In the genomic region with DNA sequence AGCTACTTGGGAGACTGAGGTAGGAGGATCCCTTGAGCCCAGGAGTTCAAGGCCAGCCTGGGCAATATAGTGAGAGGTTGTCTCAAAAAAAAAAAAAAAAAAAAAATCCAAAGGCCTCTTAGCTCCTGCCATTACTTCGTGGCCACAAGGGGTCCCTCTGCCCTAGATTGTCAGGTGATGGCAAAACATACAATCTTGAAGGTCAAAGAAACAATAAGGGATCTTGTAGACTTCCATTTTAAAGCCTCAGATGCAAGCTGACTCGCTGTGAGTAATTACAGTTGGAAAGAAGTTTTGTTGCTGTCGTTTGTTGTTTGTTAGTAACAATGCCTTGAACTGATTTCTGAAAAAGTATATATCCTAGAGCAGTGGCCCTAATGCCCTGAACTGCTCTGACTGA, we compare ENCODE assay signal across 8 cellular contexts. TPM values are rescaled to one million over a fixed set of nuclear protein-coding genes. Genes with fewer than 3 reads are reported as not detected.
DNase-seq lines count a peak whose midpoint lies in the region; ATAC-seq, FAIRE-seq and TF ChIP-seq lines count a peak whose summit lies in the region.

No MANE protein-coding gene starts in this region.

- H3K27me3 ChIP-seq in A673 (replicated peaks; ENCODE audit: insufficient read depth, low read depth, low read length, poor library complexity): peaks cover 4% of the 10 kb centered on the region
- no peaks in the 10 kb centered on the region for H3K27me3 ChIP-seq in transverse colon

- H3K36me3 Mint-ChIP-seq in glutamatergic neuron (ENCODE audit: unreplicated experiment): no peaks in the 10 kb centered on the region

- in situ Hi-C loops in transverse colon (cut with MboI; ENCODE audit: low pct_ligation_motif_present in 1 of 4, low pct_unique_long_range_greater_than_20kb in 1 of 4, low sequenced_read_pairs in 3 of 4): loop anchor here in 1 of 4 donors (25.0 kb wide), 1 partner anchor 408 kb away; no protein-coding TSS in a partner anchor

- no peak overlapping the region for H3K27ac Mint-ChIP-seq in glutamatergic neuron (ENCODE audit: unreplicated experiment)

- no peaks in the 10 kb centered on the region for H3K36me3 ChIP-seq in A673 (ENCODE audit: insufficient read depth, low read length, poor library complexity, severe bottlenecking)
- H3K36me3 ChIP-seq in transverse colon: no peaks in the 10 kb centered on the region

- TF ChIP-seq CTCF in A673 (conservative IDR thresholded peaks at IDR 0.05; ENCODE audit: low read depth, low read length): peak; percentile 45
- TF ChIP-seq CTCF in glutamatergic neuron (IDR thresholded peaks at IDR 0.05; ENCODE audit: partially characterized antibody, unreplicated experiment): peak; percentile 59
- TF ChIP-seq CTCF in transverse colon (IDR thresholded peaks at IDR 0.05): peak; percentile 34 to 63 (median 44)

- peaks cover 3% of the 10 kb centered on the region for H3K9me3 Mint-ChIP-seq in glutamatergic neuron (ENCODE audit: unreplicated experiment)

- H3K27ac ChIP-seq in A673 (ENCODE audit: low read depth, low read length, poor library complexity, severe bottlenecking) (no peak overlapping the region), transverse colon (no peak overlapping the region)

- H3K4me1 Mint-ChIP-seq in glutamatergic neuron (ENCODE audit: low read depth, unreplicated experiment): peaks cover 9% of the 10 kb centered on the region

- no peaks in the 10 kb centered on the region for H3K27me3 Mint-ChIP-seq in glutamatergic neuron (ENCODE audit: unreplicated experiment)

- H3K4me1 ChIP-seq in A673 (ENCODE audit: insufficient read depth, low read length, poor library complexity, severe bottlenecking): no peaks in the 10 kb centered on the region
- H3K4me1 ChIP-seq in transverse colon: no peaks in the 10 kb centered on the region

- peak; percentile 79 for FAIRE-seq in GM12891 (lab: Jason Lieb, UNC)

- intact Hi-C loops in A673 (cut with micrococcal nuclease; ENCODE audit: unreplicated experiment): loop anchor here (5.0 kb wide), 1 partner anchor 227 kb away; no protein-coding TSS in a partner anchor
- intact Hi-C loops in transverse colon (cut with DNase I; ENCODE audit: low total_unique reads): no loop called here

- 41 to 52% methylated on average over 3 of the region's 3 CpGs for WGBS in transverse colon (ENCODE audit: low coverage in 1 of 2), 2 donors

- no peaks in the 10 kb centered on the region for H3K9me3 ChIP-seq in A673 (ENCODE audit: low read depth, low read length, poor library complexity, severe bottlenecking)
- H3K9me3 ChIP-seq in transverse colon: no peaks in the 10 kb centered on the region

- H3K4me3 Mint-ChIP-seq in glutamatergic neuron (ENCODE audit: unreplicated experiment): no peak overlapping the region

- TF ChIP-seq EP300 in transverse colon (IDR thresholded peaks at IDR 0.05; ENCODE audit: low read depth): no peak

- POLR2A ChIA-PET in A673 (lab: Charles Lee; ENCODE audit: low non-redundant PET): no interaction called here

- CTCF ChIA-PET in A673 (lab: Charles Lee): interaction anchor here (0.6 kb wide), 2 partner anchors 66 to 232 kb away, joined by 4 to 5 read pairs; no protein-coding TSS in a partner anchor

- no peak for ATAC-seq in GM21447 (IDR thresholded peaks at IDR 0.05; ENCODE audit: unreplicated experiment)

- H3K4me3 ChIP-seq in A673 (ENCODE audit: low read depth, low read length, poor library complexity, severe bottlenecking) (no peak overlapping the region), transverse colon (no peak overlapping the region)

- peak; percentile 37 for DNase-seq in A673 (ENCODE audit: low spot score)
- no peak for DNase-seq in GM12891 (ENCODE audit: insufficient read length, low spot score)
- DNase-seq in LoVo (ENCODE audit: low spot score): peak; percentile 24
- DNase-seq in activated T-cell treated with anti-CD3 and anti-CD28 coated beads for 4 hours: peak; percentile 27
- peak; percentile 63 for DNase-seq in glutamatergic neuron
- peak; percentile 65 for DNase-seq in transverse colon
- no peak for DNase-seq in superior temporal gyrus (ENCODE audit: extremely low spot score)

- no TSS peak for BruUV-seq in A673 (replicated peaks; lab: Mats Ljungman, UMichigan)

- TF ChIP-seq POLR2A in GM12891 (IDR thresholded peaks at IDR 0.05; ENCODE audit: low read depth, low read length): no peak
- no peak for TF ChIP-seq POLR2A in transverse colon (IDR thresholded peaks at IDR 0.05)

TF ChIP-seq in GM12891, 5 proteins besides CTCF, POLR2A, EP300 and RAD21:
- TF ChIP-seq POU2F2 (IDR thresholded peaks at IDR 0.05; ENCODE audit: low read depth, low read length) (no peak), TAF1 (IDR thresholded peaks at IDR 0.05; ENCODE audit: low read depth, low read length) (no peak), SPI1 (IDR thresholded peaks at IDR 0.05; ENCODE audit: low read depth, low read length) (no peak), POLR2AphosphoS5 (IDR thresholded peaks at IDR 0.05; ENCODE audit: low read depth, low read length) (no peak), PAX5 (IDR thresholded peaks at IDR 0.05; ENCODE audit: insufficient read depth, low read length, severe bottlenecking) (no peak)

RNA-seq across cellular contexts. Expression of a gene that starts 55.9 kb away (rescaled TPM):
- total RNA-seq in A673 (2021): 0.92 and 1.0 TPM in 2 replicates
- 22.3 TPM for polyA plus RNA-seq in GM12891 (2012; ENCODE audit: low read depth, missing spikeins)
- total RNA-seq in glutamatergic neuron (ENCODE audit: unreplicated experiment): 71.1 TPM
- 10 to 100 TPM; 17.2 to 41.4 (median 35.9) TPM for total RNA-seq in transverse colon

Comparison
In these comparisons a context has a peak if more than half of its experiments do, and no peak if none do; other contexts are left out.
1. DNase-seq: peak in A673 (single experiment), LoVo (single experiment), activated T-cell treated with anti-CD3 and anti-CD28 coated beads for 4 hours (single experiment), glutamatergic neuron (single experiment) and transverse colon (single experiment); none in GM12891 (single experiment) and superior temporal gyrus (single experiment).
2. Peak in every context shown above with its lines, with median percentiles within 50 percentile points of each other: CTCF ChIP-seq.